Comparison of ENCODE assay signal across 10 cellular contexts in genomic region chr3:132657869-132658747, GRCh38. TPM values are rescaled to one million over a fixed set of nuclear protein-coding genes. Genes with fewer than 3 reads are reported as not detected.
DNase-seq lines count a peak whose midpoint lies in the region; FAIRE-seq and TF ChIP-seq lines count a peak whose summit lies in the region.
"Had no signal": no experiment of that assay in that cellular context is flagged by ENCODE, and none has a peak within 500 bp of the region (broad histone marks: within the 10 kb centered on the region; RNA-seq: fewer than 3 reads in every experiment).

No MANE protein-coding gene starts in this region.

- no peak overlapping the region for H3K27ac ChIP-seq in SU-DHL-6 (ENCODE audit: low read depth, low read length)
- no peak overlapping the region for H3K27ac ChIP-seq in small intestine (ENCODE audit: low read depth in 1 of 2, low read length in 1 of 2)

- peaks cover 23% of the 10 kb centered on the region for H3K36me3 Mint-ChIP-seq in activated CD4-positive, alpha-beta T cell treated with anti-CD3 and anti-CD28 coated beads, Interleukin-2, amount 10 ng/mL, durations not matched to agents 24 days and 14 days (ENCODE audit: low read depth)

- H3K9me3 Mint-ChIP-seq in activated CD4-positive, alpha-beta T cell treated with anti-CD3 and anti-CD28 coated beads, Interleukin-2, amount 10 ng/mL, durations not matched to agents 24 days and 14 days: no peaks in the 10 kb centered on the region

- H3K27me3 ChIP-seq in SU-DHL-6 (ENCODE audit: low read length): no peaks in the 10 kb centered on the region
- no peaks in the 10 kb centered on the region for H3K27me3 ChIP-seq in small intestine (ENCODE audit: control insufficient read depth in 2 of 2, insufficient read depth in 2 of 2, low read length in 2 of 2)
- H3K27me3 ChIP-seq: upper lobe of left lung had no signal

- intact Hi-C loops in activated CD4-positive, alpha-beta T cell treated with anti-CD3 and anti-CD28 coated beads, Interleukin-2, amount 10 ng/mL, durations not matched to agents 24 days and 14 days (cut with micrococcal nuclease): loop anchor here (10.0 kb wide), 1 partner anchor 1633 kb away; the partner anchor contains the start of genes ASTE1 and NEK11

- WGBS in small intestine, 3 donors: 26 to 79% (median 73%) methylated on average over 8 of the region's 8 CpGs

- no peaks in the 10 kb centered on the region for H3K36me3 ChIP-seq in SU-DHL-6 (ENCODE audit: low read length)
- no peaks in the 10 kb centered on the region for H3K36me3 ChIP-seq in small intestine (ENCODE audit: control insufficient read depth in 2 of 2, insufficient read depth in 2 of 2, low read length in 2 of 2)
- H3K36me3 ChIP-seq: upper lobe of left lung had no signal

- no peaks in the 10 kb centered on the region for H3K9me3 ChIP-seq in SU-DHL-6 (ENCODE audit: insufficient read depth, low read length)
- no peaks in the 10 kb centered on the region for H3K9me3 ChIP-seq in small intestine (ENCODE audit: control insufficient read depth, low read depth)
- H3K9me3 ChIP-seq: upper lobe of left lung had no signal

- DNase-seq in activated CD4-positive, alpha-beta T cell treated with anti-CD3 and anti-CD28 coated beads, Interleukin-2, amount 10 ng/mL, durations not matched to agents 24 days and 14 days: no peak
- no peak for DNase-seq in activated CD4-positive, alpha-beta T cell treated with anti-CD3 and anti-CD28 coated beads, Interleukin-2, amount 50 U/mL, for 4 hours
- no peak for DNase-seq in fibroblast of villous mesenchyme (ENCODE audit: low read depth)
- peak; percentile 77 for DNase-seq in small intestine
- DNase-seq in NAMALWA (ENCODE audit: low spot score): no peak
- no peak for DNase-seq in Kasumi-1 (lab: John Stamatoyannopoulos, UW)
- no peak for DNase-seq in T1000 (lab: John Stamatoyannopoulos, UW)
- DNase-seq: activated effector memory CD4-positive, alpha-beta T cell treated with anti-CD3 and anti-CD28 coated beads, Interleukin-2, amount 50 U/mL, for 16 hours; upper lobe of left lung had no signal

- peaks cover 30% of the 10 kb centered on the region for H3K4me1 Mint-ChIP-seq in activated CD4-positive, alpha-beta T cell treated with anti-CD3 and anti-CD28 coated beads, Interleukin-2, amount 10 ng/mL, durations not matched to agents 24 days and 14 days

- H3K4me3 Mint-ChIP-seq in activated CD4-positive, alpha-beta T cell treated with anti-CD3 and anti-CD28 coated beads, Interleukin-2, amount 10 ng/mL, durations not matched to agents 24 days and 14 days: peak overlapping the region; percentile 99

- FAIRE-seq in small intestine (lab: Jason Lieb, UNC): no peak

- peaks cover 6 to 8% of the 10 kb centered on the region in 2 donors for H3K4me1 ChIP-seq in small intestine (ENCODE audit: control insufficient read depth in 2 of 2, insufficient read depth in 1 of 2, low read depth in 1 of 2, low read length in 1 of 2)

- H3K4me3 ChIP-seq in SU-DHL-6 (ENCODE audit: insufficient read depth, low read length, poor library complexity, severe bottlenecking) (no peak overlapping the region), fibroblast of villous mesenchyme (ENCODE audit: low read depth, low read length) (peak overlapping the region; percentile 87), small intestine (ENCODE audit: low read depth in 1 of 2, low read length in 2 of 2) (no peak overlapping the region)

- TF ChIP-seq CTCF in SU-DHL-6 (IDR thresholded peaks at IDR 0.05; ENCODE audit: insufficient read depth, low read length, poor library complexity, severe bottlenecking): no peak
- no peak for TF ChIP-seq CTCF in fibroblast of villous mesenchyme (IDR thresholded peaks at IDR 0.05; ENCODE audit: insufficient read depth, low read depth, low read length)

- H3K79me2 ChIP-seq in SU-DHL-6 (ENCODE audit: insufficient read depth, low read length): peaks cover 23% of the 10 kb centered on the region; the same call in 1 of the 2 replicates

- no peaks in the 10 kb centered on the region for H3K27me3 Mint-ChIP-seq in activated CD4-positive, alpha-beta T cell treated with anti-CD3 and anti-CD28 coated beads, Interleukin-2, amount 10 ng/mL, durations not matched to agents 24 days and 14 days

- H3K9me2 ChIP-seq in SU-DHL-6 (replicated peaks; ENCODE audit: insufficient read depth, low read length): no peaks in the 10 kb centered on the region

- H3K4me2 ChIP-seq in SU-DHL-6 (ENCODE audit: low read depth, low read length, poor library complexity, severe bottlenecking): peak overlapping the region; percentile 84

- no peak overlapping the region for H2AFZ ChIP-seq in SU-DHL-6 (ENCODE audit: low read depth, low read length, severe bottlenecking)

- H3F3A ChIP-seq in SU-DHL-6 (ENCODE audit: insufficient read depth): no peaks in the 10 kb centered on the region

- H3K27ac Mint-ChIP-seq in activated CD4-positive, alpha-beta T cell treated with anti-CD3 and anti-CD28 coated beads, Interleukin-2, amount 10 ng/mL, durations not matched to agents 24 days and 14 days: no peak overlapping the region

- H3K9ac ChIP-seq in SU-DHL-6 (ENCODE audit: low read length): no peak overlapping the region

- H4K20me1 ChIP-seq in SU-DHL-6 (ENCODE audit: low read depth, low read length): no peaks in the 10 kb centered on the region

RNA-seq across cellular contexts. Expression of gene ACAD11, which starts 1.5 kb away (rescaled TPM):
- 12.9 and 18.9 TPM in 2 replicates for total RNA-seq in activated CD4-positive, alpha-beta T cell treated with anti-CD3 and anti-CD28 coated beads, Interleukin-2, amount 10 ng/mL, durations not matched to agents 24 days and 14 days
- total RNA-seq in fibroblast of villous mesenchyme: 29.6 and 45.3 TPM in 2 replicates
- 10 to 100 TPM in 2 of 3 donors, 1 to 10 TPM in 1; 4.9 to 55.0 (median 44.9) TPM for polyA plus RNA-seq in small intestine

RNA-seq across cellular contexts. Expression of gene UBA5, which starts 2.0 kb away (rescaled TPM):
- total RNA-seq in activated CD4-positive, alpha-beta T cell treated with anti-CD3 and anti-CD28 coated beads, Interleukin-2, amount 10 ng/mL, durations not matched to agents 24 days and 14 days: 81.9 and 85.1 TPM in 2 replicates
- total RNA-seq in fibroblast of villous mesenchyme: 48.8 and 51.2 TPM in 2 replicates
- 10 to 100 TPM; 27.0 to 30.2 (median 28.4) TPM for polyA plus RNA-seq in small intestine
